ENCODE assay signal across 8 cellular contexts in the genomic region with DNA sequence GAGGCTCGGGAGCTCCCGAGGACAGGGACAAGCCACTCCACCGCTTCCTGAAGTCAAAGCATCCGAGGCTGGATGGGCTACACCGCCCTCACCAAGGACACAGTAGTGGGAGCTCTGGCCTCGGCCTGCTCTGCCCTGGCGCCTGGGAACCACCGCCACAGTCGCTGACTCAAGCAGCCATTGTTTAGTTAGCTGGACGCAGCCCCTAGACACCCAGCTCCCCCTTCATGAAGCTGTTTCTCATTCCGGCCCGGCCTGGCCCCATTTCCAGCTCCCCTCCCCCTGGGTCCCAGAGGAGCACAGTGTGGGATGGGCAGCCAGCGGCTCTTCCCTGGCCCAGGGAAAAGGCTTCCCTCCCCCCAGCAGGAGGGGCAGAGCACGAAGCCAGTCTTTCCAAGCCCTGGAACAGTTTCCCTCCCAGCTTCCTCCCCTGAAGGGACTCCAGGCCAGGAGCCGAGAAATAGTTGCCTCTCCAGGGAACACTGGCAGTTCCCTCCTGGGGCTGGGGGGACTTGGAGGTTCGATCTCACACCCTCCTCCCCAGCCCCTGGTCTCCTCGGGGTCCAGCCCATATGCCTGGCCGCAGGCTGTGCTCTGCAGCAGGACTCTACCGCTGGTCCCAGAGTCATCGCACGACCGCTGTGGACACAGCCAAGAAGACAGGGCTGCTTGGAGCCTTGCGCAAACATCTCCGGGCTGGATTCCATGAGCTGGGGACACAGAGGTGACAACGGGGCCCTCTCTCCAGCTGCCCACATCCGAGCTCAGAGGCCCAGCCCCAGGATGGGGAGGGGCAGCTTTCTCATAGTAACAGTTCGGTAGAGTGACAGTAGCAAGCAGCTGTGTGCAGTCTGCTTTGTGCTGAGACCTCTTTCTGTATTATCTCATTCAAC. TPM values are rescaled to one million over a fixed set of nuclear protein-coding genes. Genes with fewer than 3 reads are reported as not detected.
DNase-seq lines count a peak whose midpoint lies in the region; ATAC-seq lines count a peak whose summit lies in the region.

No MANE protein-coding gene starts in this region.

- no peaks in the 10 kb centered on the region for H3K9me3 Mint-ChIP-seq in T-helper 2 cell treated with Interferon-gamma antibody and Interleukin-4, amounts not matched to agents 5 μg/mL and 100 μg/mL, for 36 hours

- ATAC-seq in GM18517 (IDR thresholded peaks at IDR 0.05; ENCODE audit: unreplicated experiment) (no peak), HG03378 (IDR thresholded peaks at IDR 0.05; ENCODE audit: unreplicated experiment) (no peak)

- no peaks in the 10 kb centered on the region for H3K36me3 Mint-ChIP-seq in T-helper 2 cell treated with Interferon-gamma antibody and Interleukin-4, amounts not matched to agents 5 μg/mL and 100 μg/mL, for 36 hours (ENCODE audit: low read depth)

- H3K4me1 Mint-ChIP-seq in T-helper 2 cell treated with Interferon-gamma antibody and Interleukin-4, amounts not matched to agents 5 μg/mL and 100 μg/mL, for 36 hours (ENCODE audit: low read depth), result peaks cover 15% of the 10 kb centered on the region

- H3K27ac Mint-ChIP-seq in T-helper 2 cell treated with Interferon-gamma antibody and Interleukin-4, amounts not matched to agents 5 μg/mL and 100 μg/mL, for 36 hours, result no peak overlapping the region

- H3K27me3 Mint-ChIP-seq in T-helper 2 cell treated with Interferon-gamma antibody and Interleukin-4, amounts not matched to agents 5 μg/mL and 100 μg/mL, for 36 hours (ENCODE audit: low read depth), result peaks cover 54% of the 10 kb centered on the region

- H3K4me3 Mint-ChIP-seq in T-helper 2 cell treated with Interferon-gamma antibody and Interleukin-4, amounts not matched to agents 5 μg/mL and 100 μg/mL, for 36 hours, result no peak overlapping the region

- DNase-seq in GM04504 (ENCODE audit: low read depth) (peak; percentile 93), SK-N-DZ (ENCODE audit: low spot score) (peak; percentile 66), fibroblast of the conjunctiva (ENCODE audit: low read depth) (peak; percentile 90), nucleus accumbens (lab: John Stamatoyannopoulos, UW) (peak; percentile 34 to 94 (median 78)), OCI-M2 (lab: John Stamatoyannopoulos, UW; ENCODE audit: unreplicated experiment) (no peak)
- no peak for DNase-seq in T-helper 2 cell treated with Interferon-gamma antibody and Interleukin-4, amounts not matched to agents 5 μg/mL and 100 μg/mL, for 36 hours (ENCODE audit: low spot score)

RNA-seq across cellular contexts. Expression of gene PLXND1, which starts 10.0 kb away (rescaled TPM):
- 31.9 and 32.6 TPM in 2 replicates for polyA plus RNA-seq in SK-N-DZ (2014; cell fraction: cytosol; rRNA removed)
- 44.3 and 89.8 TPM in 2 replicates for polyA plus RNA-seq in SK-N-DZ (2014; cell fraction: nucleus; rRNA removed)

RNA-seq across cellular contexts. Expression of gene H1-8, which starts 53.5 kb away (rescaled TPM):
- not detected in 2 replicates for polyA plus RNA-seq in SK-N-DZ (2014; cell fraction: cytosol; rRNA removed)
- not detected in 2 replicates for polyA plus RNA-seq in SK-N-DZ (2014; cell fraction: nucleus; rRNA removed)

Comparison
In these comparisons a context has a peak if more than half of its experiments do, and no peak if none do; other contexts are left out.
1. DNase-seq: peak in GM04504 (single experiment), SK-N-DZ (single experiment), fibroblast of the conjunctiva (single experiment) and nucleus accumbens (56 of 56); none in T-helper 2 cell treated with Interferon-gamma antibody and Interleukin-4, amounts not matched to agents 5 μg/mL and 100 μg/mL, for 36 hours (single experiment) and OCI-M2 (single experiment).